Comparison of ENCODE assay signal across 1 cellular context in the genomic region with DNA sequence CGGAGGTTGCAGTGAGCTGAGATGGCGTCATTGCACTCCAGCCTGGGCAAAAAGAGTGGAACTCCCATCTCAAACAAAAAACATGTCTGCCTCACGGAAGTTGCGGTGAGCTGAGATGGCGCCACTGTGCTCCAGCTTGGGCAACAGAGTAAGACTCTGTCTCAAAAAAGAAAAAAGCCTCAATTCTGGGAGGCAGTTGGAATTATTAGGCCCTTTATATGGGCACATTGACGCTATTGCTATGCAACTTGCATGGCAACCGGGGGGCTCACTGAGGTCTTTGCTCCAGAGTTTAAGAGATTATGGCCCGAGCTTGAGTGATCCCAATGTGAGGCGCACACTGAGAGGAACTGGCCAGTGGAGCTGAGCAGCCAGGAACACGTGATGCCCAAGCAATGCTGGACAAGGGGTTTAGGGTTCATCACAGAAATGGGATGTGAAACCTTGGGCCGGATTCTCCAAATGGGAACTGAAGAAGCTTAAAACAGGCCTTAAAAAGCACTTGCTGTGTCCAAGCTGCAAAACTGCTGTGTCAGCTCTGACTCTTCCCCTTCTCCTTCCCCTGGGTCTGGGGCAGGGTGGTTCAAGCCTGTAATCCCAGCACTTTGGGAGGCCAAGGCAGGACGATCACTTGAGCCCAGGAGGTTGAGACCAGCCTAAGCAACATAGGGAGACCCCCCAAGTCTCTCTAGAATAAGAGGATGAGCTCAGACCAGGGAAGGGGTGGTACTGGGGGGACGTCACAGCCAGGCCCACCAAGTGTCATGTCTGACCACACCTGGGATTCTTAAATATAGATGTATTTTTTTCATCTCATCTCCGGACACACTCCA.
TF ChIP-seq lines count a peak whose summit lies in the region.

No MANE protein-coding gene starts in this region.

TF ChIP-seq in K562, 482 proteins besides CTCF, POLR2A, EP300 and RAD21 (continued from another document and continues in another):
- TF ChIP-seq, protein P1, sequence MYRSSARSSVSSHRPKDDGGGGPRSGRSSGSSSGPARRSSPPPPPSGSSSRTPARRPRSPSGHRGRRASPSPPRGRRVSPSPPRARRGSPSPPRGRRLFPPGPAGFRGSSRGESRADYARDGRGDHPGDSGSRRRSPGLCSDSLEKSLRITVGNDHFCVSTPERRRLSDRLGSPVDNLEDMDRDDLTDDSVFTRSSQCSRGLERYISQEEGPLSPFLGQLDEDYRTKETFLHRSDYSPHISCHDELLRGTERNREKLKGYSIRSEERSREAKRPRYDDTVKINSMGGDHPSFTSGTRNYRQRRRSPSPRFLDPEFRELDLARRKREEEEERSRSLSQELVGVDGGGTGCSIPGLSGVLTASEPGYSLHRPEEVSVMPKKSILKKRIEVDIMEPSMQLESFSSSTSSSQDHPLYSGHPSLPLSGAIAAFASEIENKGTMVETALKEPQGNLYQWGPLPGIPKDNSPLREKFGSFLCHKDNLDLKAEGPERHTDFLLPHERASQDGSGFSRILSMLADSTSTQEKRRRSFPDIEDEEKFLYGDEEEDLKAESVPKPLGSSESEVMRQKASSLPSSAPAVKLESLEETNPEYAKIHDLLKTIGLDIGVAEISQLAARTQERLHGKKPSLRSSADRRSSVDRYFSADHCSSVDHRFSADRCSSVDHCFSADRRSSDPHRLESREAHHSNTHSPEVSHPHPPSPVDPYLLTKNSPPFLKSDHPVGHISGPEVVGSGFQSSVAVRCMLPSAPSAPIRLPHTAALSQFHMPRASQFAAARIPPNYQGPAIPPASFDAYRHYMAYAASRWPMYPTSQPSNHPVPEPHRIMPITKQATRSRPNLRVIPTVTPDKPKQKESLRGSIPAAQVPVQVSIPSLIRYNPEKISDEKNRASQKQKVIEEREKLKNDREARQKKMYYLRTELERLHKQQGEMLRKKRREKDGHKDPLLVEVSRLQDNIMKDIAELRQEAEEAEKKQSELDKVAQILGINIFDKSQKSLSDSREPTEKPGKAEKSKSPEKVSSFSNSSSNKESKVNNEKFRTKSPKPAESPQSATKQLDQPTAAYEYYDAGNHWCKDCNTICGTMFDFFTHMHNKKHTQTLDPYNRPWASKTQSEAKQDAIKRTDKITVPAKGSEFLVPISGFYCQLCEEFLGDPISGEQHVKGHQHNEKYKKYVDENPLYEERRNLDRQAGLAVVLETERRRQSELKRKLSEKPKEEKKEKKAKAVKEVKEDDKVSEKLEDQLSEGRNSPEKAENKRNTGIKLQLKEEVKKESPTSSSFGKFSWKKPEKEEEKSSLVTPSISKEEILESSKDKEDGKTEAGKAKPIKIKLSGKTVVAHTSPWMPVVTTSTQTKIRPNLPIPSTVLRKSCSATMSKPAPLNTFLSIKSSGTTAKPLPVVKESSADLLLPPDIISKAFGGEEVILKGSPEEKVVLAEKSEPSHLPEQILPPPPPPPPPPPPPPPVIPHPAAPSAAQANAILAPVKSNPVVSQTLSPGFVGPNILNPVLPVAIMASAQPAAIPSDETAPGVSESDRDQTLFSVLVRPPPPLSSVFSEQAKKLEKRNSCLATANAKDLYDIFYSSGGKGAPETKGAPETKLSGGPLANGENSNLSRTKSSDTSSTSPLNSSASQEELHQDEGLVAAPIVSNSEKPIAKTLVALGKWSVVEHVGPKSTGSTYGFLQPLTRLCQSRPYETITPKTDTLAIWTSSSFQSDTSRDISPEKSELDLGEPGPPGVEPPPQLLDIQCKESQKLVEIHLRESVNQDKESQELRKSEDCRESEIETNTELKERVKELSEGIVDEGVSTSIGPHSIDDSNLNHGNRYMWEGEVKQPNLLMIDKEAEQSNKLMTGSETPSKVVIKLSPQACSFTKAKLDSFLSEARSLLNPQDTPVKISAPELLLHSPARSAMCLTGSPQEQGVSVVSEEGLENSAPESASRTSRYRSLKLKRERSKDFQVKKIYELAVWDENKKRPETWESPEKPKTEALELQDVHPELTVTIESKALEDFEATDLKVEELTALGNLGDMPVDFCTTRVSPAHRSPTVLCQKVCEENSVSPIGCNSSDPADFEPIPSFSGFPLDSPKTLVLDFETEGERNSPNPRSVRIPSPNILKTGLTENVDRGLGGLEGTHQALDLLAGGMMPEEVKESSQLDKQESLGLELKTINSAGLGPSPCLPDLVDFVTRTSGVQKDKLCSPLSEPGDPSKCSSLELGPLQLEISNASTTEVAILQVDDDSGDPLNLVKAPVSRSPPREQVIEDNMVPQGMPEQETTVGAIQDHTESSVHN (IDR thresholded peaks at IDR 0.05; ENCODE audit: borderline replicate concordance in 1 of 2, low read depth in 1 of 2) = 0 out of 4 replicates have a peak, but pooled peaks of 1 of the 2 experiments have one; percentile 21
- no peak for TF ChIP-seq ZNF239 (CRISPR knock-in tag; IDR thresholded peaks at IDR 0.05)
- TF ChIP-seq ZNF408 (CRISPR knock-in tag; IDR thresholded peaks at IDR 0.05; ENCODE audit: low read depth) = no peak
- TF ChIP-seq MECOM (CRISPR knock-in tag; IDR thresholded peaks at IDR 0.05) = 0 out of 2 replicates have a peak, but pooled peaks have one; percentile 31
- no peak for TF ChIP-seq SMAD4 (CRISPR knock-in tag; conservative IDR thresholded peaks at IDR 0.05)
- no peak for TF ChIP-seq ZEB2 (IDR thresholded peaks at IDR 0.05)
- TF ChIP-seq ZFP1 (CRISPR knock-in tag; IDR thresholded peaks at IDR 0.05) = peak; percentile 10; the same call in 1 of the 2 replicates
- peak; percentile 82 for TF ChIP-seq POLR2H (tag; IDR thresholded peaks at IDR 0.05; ENCODE audit: low read depth)
- peak in 1 of 2 experiments; percentile 17; a peak in 2 of 4 replicates for TF ChIP-seq MAZ (CRISPR knock-in tag; conservative IDR thresholded peaks at IDR 0.05 in 1 of 2, IDR thresholded peaks at IDR 0.05 in 1 of 2)
- TF ChIP-seq, protein P2, sequence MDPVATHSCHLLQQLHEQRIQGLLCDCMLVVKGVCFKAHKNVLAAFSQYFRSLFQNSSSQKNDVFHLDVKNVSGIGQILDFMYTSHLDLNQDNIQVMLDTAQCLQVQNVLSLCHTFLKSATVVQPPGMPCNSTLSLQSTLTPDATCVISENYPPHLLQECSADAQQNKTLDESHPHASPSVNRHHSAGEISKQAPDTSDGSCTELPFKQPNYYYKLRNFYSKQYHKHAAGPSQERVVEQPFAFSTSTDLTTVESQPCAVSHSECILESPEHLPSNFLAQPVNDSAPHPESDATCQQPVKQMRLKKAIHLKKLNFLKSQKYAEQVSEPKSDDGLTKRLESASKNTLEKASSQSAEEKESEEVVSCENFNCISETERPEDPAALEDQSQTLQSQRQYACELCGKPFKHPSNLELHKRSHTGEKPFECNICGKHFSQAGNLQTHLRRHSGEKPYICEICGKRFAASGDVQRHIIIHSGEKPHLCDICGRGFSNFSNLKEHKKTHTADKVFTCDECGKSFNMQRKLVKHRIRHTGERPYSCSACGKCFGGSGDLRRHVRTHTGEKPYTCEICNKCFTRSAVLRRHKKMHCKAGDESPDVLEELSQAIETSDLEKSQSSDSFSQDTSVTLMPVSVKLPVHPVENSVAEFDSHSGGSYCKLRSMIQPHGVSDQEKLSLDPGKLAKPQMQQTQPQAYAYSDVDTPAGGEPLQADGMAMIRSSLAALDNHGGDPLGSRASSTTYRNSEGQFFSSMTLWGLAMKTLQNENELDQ (CRISPR knock-in tag; IDR thresholded peaks at IDR 0.05; ENCODE audit: borderline replicate concordance) = no peak
- TF ChIP-seq, protein P3, sequence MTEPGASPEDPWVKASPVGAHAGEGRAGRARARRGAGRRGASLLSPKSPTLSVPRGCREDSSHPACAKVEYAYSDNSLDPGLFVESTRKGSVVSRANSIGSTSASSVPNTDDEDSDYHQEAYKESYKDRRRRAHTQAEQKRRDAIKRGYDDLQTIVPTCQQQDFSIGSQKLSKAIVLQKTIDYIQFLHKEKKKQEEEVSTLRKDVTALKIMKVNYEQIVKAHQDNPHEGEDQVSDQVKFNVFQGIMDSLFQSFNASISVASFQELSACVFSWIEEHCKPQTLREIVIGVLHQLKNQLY (CRISPR knock-in tag; conservative IDR thresholded peaks at IDR 0.05) = 0 out of 4 replicates have a peak, but pooled peaks of 1 of the 2 experiments have one; percentile 70
- TF ChIP-seq HNRNPL (IDR thresholded peaks at IDR 0.05; ENCODE audit: low read depth, low read length) = no peak; the same call in 1 of the 2 replicates
- no peak for TF ChIP-seq ASH1L (IDR thresholded peaks at IDR 0.05; ENCODE audit: borderline replicate concordance, low read depth, partially characterized antibody)
- no peak for TF ChIP-seq MED1 (CRISPR knock-in tag; IDR thresholded peaks at IDR 0.05; ENCODE audit: borderline replicate concordance)
- peak; percentile 64 for TF ChIP-seq ZNF41 (CRISPR knock-in tag; conservative IDR thresholded peaks at IDR 0.05)
- TF ChIP-seq NFYB (IDR thresholded peaks at IDR 0.05; ENCODE audit: extremely low read depth, insufficient read length) = no peak
- TF ChIP-seq GATAD2B (IDR thresholded peaks at IDR 0.05; ENCODE audit: borderline replicate concordance) = no peak; the same call in 1 of the 2 replicates
- no peak for TF ChIP-seq FOXA1 (IDR thresholded peaks at IDR 0.05; ENCODE audit: borderline replicate concordance)
- TF ChIP-seq, protein P4, sequence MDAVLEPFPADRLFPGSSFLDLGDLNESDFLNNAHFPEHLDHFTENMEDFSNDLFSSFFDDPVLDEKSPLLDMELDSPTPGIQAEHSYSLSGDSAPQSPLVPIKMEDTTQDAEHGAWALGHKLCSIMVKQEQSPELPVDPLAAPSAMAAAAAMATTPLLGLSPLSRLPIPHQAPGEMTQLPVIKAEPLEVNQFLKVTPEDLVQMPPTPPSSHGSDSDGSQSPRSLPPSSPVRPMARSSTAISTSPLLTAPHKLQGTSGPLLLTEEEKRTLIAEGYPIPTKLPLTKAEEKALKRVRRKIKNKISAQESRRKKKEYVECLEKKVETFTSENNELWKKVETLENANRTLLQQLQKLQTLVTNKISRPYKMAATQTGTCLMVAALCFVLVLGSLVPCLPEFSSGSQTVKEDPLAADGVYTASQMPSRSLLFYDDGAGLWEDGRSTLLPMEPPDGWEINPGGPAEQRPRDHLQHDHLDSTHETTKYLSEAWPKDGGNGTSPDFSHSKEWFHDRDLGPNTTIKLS (IDR thresholded peaks at IDR 0.05; ENCODE audit: borderline replicate concordance, low read depth) = no peak
- TF ChIP-seq NR4A1 (CRISPR knock-in tag; IDR thresholded peaks at IDR 0.05) = no peak
- 0 out of 2 replicates have a peak, but pooled peaks have one; percentile 58 for TF ChIP-seq NR4A1 (tag; IDR thresholded peaks at IDR 0.05)
- TF ChIP-seq RBM17 (IDR thresholded peaks at IDR 0.05; ENCODE audit: borderline replicate concordance, low read depth, low read length) = no peak
- TF ChIP-seq, protein P5, sequence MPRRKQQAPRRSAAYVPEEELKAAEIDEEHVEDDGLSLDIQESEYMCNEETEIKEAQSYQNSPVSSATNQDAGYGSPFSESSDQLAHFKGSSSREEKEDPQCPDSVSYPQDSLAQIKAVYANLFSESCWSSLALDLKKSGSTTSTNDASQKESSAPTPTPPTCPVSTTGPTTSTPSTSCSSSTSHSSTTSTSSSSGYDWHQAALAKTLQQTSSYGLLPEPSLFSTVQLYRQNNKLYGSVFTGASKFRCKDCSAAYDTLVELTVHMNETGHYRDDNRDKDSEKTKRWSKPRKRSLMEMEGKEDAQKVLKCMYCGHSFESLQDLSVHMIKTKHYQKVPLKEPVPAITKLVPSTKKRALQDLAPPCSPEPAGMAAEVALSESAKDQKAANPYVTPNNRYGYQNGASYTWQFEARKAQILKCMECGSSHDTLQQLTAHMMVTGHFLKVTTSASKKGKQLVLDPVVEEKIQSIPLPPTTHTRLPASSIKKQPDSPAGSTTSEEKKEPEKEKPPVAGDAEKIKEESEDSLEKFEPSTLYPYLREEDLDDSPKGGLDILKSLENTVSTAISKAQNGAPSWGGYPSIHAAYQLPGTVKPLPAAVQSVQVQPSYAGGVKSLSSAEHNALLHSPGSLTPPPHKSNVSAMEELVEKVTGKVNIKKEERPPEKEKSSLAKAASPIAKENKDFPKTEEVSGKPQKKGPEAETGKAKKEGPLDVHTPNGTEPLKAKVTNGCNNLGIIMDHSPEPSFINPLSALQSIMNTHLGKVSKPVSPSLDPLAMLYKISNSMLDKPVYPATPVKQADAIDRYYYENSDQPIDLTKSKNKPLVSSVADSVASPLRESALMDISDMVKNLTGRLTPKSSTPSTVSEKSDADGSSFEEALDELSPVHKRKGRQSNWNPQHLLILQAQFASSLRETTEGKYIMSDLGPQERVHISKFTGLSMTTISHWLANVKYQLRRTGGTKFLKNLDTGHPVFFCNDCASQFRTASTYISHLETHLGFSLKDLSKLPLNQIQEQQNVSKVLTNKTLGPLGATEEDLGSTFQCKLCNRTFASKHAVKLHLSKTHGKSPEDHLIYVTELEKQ (CRISPR knock-in tag; IDR thresholded peaks at IDR 0.05) = no peak
- peak; percentile 55 for TF ChIP-seq SIRT6 (IDR thresholded peaks at IDR 0.05; ENCODE audit: low read depth, low read length)
- TF ChIP-seq MAFG (tag; conservative IDR thresholded peaks at IDR 0.05) = peak; percentile 98
- TF ChIP-seq, protein P6, sequence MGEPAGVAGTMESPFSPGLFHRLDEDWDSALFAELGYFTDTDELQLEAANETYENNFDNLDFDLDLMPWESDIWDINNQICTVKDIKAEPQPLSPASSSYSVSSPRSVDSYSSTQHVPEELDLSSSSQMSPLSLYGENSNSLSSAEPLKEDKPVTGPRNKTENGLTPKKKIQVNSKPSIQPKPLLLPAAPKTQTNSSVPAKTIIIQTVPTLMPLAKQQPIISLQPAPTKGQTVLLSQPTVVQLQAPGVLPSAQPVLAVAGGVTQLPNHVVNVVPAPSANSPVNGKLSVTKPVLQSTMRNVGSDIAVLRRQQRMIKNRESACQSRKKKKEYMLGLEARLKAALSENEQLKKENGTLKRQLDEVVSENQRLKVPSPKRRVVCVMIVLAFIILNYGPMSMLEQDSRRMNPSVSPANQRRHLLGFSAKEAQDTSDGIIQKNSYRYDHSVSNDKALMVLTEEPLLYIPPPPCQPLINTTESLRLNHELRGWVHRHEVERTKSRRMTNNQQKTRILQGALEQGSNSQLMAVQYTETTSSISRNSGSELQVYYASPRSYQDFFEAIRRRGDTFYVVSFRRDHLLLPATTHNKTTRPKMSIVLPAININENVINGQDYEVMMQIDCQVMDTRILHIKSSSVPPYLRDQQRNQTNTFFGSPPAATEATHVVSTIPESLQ (CRISPR knock-in tag; IDR thresholded peaks at IDR 0.05) = no peak
- no peak; the same call in 1 of the 2 replicates for TF ChIP-seq ZNF212 (CRISPR knock-in tag; IDR thresholded peaks at IDR 0.05)
- TF ChIP-seq ZNF79 (CRISPR knock-in tag; IDR thresholded peaks at IDR 0.05; ENCODE audit: low read depth) = no peak
- TF ChIP-seq, protein P7, sequence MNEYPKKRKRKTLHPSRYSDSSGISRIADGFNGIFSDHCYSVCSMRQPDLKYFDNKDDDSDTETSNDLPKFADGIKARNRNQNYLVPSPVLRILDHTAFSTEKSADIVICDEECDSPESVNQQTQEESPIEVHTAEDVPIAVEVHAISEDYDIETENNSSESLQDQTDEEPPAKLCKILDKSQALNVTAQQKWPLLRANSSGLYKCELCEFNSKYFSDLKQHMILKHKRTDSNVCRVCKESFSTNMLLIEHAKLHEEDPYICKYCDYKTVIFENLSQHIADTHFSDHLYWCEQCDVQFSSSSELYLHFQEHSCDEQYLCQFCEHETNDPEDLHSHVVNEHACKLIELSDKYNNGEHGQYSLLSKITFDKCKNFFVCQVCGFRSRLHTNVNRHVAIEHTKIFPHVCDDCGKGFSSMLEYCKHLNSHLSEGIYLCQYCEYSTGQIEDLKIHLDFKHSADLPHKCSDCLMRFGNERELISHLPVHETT (CRISPR knock-in tag; conservative IDR thresholded peaks at IDR 0.05 in 1 of 2, IDR thresholded peaks at IDR 0.05 in 1 of 2) = 0 out of 4 replicates have a peak, but pooled peaks of 1 of the 2 experiments have one; percentile 5
- TF ChIP-seq ZNF507 (tag; conservative IDR thresholded peaks at IDR 0.05) = no peak
- TF ChIP-seq, protein P8, sequence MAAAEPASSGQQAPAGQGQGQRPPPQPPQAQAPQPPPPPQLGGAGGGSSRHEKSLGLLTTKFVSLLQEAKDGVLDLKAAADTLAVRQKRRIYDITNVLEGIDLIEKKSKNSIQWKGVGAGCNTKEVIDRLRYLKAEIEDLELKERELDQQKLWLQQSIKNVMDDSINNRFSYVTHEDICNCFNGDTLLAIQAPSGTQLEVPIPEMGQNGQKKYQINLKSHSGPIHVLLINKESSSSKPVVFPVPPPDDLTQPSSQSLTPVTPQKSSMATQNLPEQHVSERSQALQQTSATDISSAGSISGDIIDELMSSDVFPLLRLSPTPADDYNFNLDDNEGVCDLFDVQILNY (CRISPR knock-in tag; IDR thresholded peaks at IDR 0.05) = no peak
